ENCODE assay signal across 8 cellular contexts in genomic region chr4:28686618-28687017, GRCh38.
DNase-seq lines count a peak whose midpoint lies in the region; ATAC-seq and TF ChIP-seq lines count a peak whose summit lies in the region.

No MANE protein-coding gene starts in this region.

- no peaks in the 10 kb centered on the region for H3K79me2 ChIP-seq in neural progenitor cell (ENCODE audit: low read depth)

- H4K20me1 ChIP-seq in neural progenitor cell (ENCODE audit: low read depth): no peaks in the 10 kb centered on the region

- no peak for ATAC-seq in GM18870 (IDR thresholded peaks at IDR 0.05; ENCODE audit: unreplicated experiment)

- no peak for TF ChIP-seq EP300 in ovary (IDR thresholded peaks at IDR 0.05)

- intact Hi-C loops in ovary (cut with DNase I): no loop called here

- DNase-seq in SKM-1 treated with dmso at 0.1 percent for 144 hours (lab: John Stamatoyannopoulos, UW; ENCODE audit: unreplicated experiment) (peak; percentile 30), SKM-1 (lab: John Stamatoyannopoulos, UW; ENCODE audit: unreplicated experiment) (no peak), NB4 (ENCODE audit: low read depth) (peak; percentile 66), choroid plexus epithelial cell (ENCODE audit: low read depth) (peak; percentile 69), neural progenitor cell (ENCODE audit: low spot score) (peak; percentile 63), ovary (no peak), middle frontal gyrus (ENCODE audit: extremely low spot score, low spot score) (no peak)

- no peak overlapping the region for H3K27ac Mint-ChIP-seq in neural progenitor cell

- TF ChIP-seq CTCF in NB4 (IDR thresholded peaks at IDR 0.05; ENCODE audit: low read depth, low read length) (peak; percentile 88), choroid plexus epithelial cell (conservative IDR thresholded peaks at IDR 0.05; ENCODE audit: low read depth, low read length) (peak; percentile 82), neural progenitor cell (IDR thresholded peaks at IDR 0.05) (peak; percentile 61), ovary (IDR thresholded peaks at IDR 0.05) (no peak)

- H3K4me3 Mint-ChIP-seq in neural progenitor cell: no peak overlapping the region

- H3K4me3 ChIP-seq in NB4 (ENCODE audit: low read depth, low read length): no peak overlapping the region
- H3K4me3 ChIP-seq in choroid plexus epithelial cell (ENCODE audit: low read depth, low read length): no peak overlapping the region
- H3K4me3 ChIP-seq in neural progenitor cell: no peak overlapping the region
- H3K4me3 ChIP-seq in ovary: no peak overlapping the region

- 85 to 96% (median 89%) methylated on average over 4 of the region's 4 CpGs for WGBS in ovary, 3 donors

- no peaks in the 10 kb centered on the region for H3F3A ChIP-seq in neural progenitor cell (ENCODE audit: low read depth)

- no peak overlapping the region for H3K4me2 ChIP-seq in neural progenitor cell

- no peak overlapping the region for H2AFZ ChIP-seq in neural progenitor cell (replicated peaks)

- H3K27me3 ChIP-seq in neural progenitor cell (no peaks in the 10 kb centered on the region), ovary (no peaks in the 10 kb centered on the region)

- no peaks in the 10 kb centered on the region for H3K36me3 Mint-ChIP-seq in neural progenitor cell

- H3K4me1 ChIP-seq in neural progenitor cell: peaks cover 25% of the 10 kb centered on the region
- H3K4me1 ChIP-seq in ovary (ENCODE audit: insufficient read depth): no peaks in the 10 kb centered on the region

- peaks cover 13% of the 10 kb centered on the region for H3K4me1 Mint-ChIP-seq in neural progenitor cell

- H3K36me3 ChIP-seq in neural progenitor cell (no peaks in the 10 kb centered on the region), ovary (no peaks in the 10 kb centered on the region)

- no peak overlapping the region for H3K27ac ChIP-seq in neural progenitor cell
- H3K27ac ChIP-seq in ovary: no peak overlapping the region

- H3K27me3 Mint-ChIP-seq in neural progenitor cell (ENCODE audit: insufficient read depth, low read depth): no peaks in the 10 kb centered on the region

- no peaks in the 10 kb centered on the region for H3K9me3 Mint-ChIP-seq in neural progenitor cell

- H3K9me3 ChIP-seq in neural progenitor cell (ENCODE audit: low read depth) (no peaks in the 10 kb centered on the region), ovary (no peaks in the 10 kb centered on the region)

- H3K9ac ChIP-seq in neural progenitor cell: no peak overlapping the region

- TF ChIP-seq POLR2A in NB4 (IDR thresholded peaks at IDR 0.05; ENCODE audit: extremely low read depth, insufficient read length): no peak
- no peak for TF ChIP-seq POLR2A in ovary (IDR thresholded peaks at IDR 0.05)

Comparison
In these comparisons a context has a peak if more than half of its experiments do, and no peak if none do; other contexts are left out.
1. DNase-seq: peak in SKM-1 treated with dmso at 0.1 percent for 144 hours (single experiment), NB4 (single experiment), choroid plexus epithelial cell (single experiment) and neural progenitor cell (single experiment); none in SKM-1 (single experiment), ovary (0 of 5) and middle frontal gyrus (single experiment).
2. CTCF ChIP-seq: peak in NB4 (single experiment), choroid plexus epithelial cell (single experiment) and neural progenitor cell (single experiment); none in ovary (0 of 3).